Comparison of ENCODE assay signal across 8 cellular contexts in genomic region chr3:196638922-196639516, GRCh38. TPM values are rescaled to one million over a fixed set of nuclear protein-coding genes. Genes with fewer than 3 reads are reported as not detected.
DNase-seq lines count a peak whose midpoint lies in the region; ATAC-seq and TF ChIP-seq lines count a peak whose summit lies in the region.

No MANE protein-coding gene starts in this region.

- no peaks in the 10 kb centered on the region for H3K9me3 Mint-ChIP-seq in activated naive CD4-positive, alpha-beta T cell treated with anti-CD3 and anti-CD28 coated beads, Interleukin-2, amount 50 U/mL, for 24 hours

- no peak overlapping the region for H4K12ac ChIP-seq in trophoblast cell (ENCODE audit: low read depth, low read length)

- no peak overlapping the region for H3K18ac ChIP-seq in trophoblast cell (ENCODE audit: low read length)

- H3K79me1 ChIP-seq in trophoblast cell (ENCODE audit: low read length) = no peaks in the 10 kb centered on the region

- H3K4me1 ChIP-seq in PC-3 (ENCODE audit: insufficient read depth, low read length) (no peaks in the 10 kb centered on the region), trophoblast cell (ENCODE audit: control insufficient read depth in 1 of 2, insufficient read depth in 2 of 2, low read length in 2 of 2) (peaks cover 0 to 2% of the 10 kb centered on the region in 2 experiments)

- no peak for DNase-seq in activated naive CD4-positive, alpha-beta T cell (lab: John Stamatoyannopoulos, UW)
- no peak for DNase-seq in PC-3
- DNase-seq in trophoblast cell = no peak
- no peak for DNase-seq in activated effector memory CD4-positive, alpha-beta T cell treated with Interleukin-2 at 50 U/mL for 16 hours
- DNase-seq in NK-92 treated with Interleukin-12 subunit alpha and Interleukin-12 subunit beta, amount 100 ng/mL, for 24 hours (lab: John Stamatoyannopoulos, UW) = no peak

- no peaks in the 10 kb centered on the region for H4K20me1 ChIP-seq in PC-3 (ENCODE audit: low read length)

- no peak overlapping the region for H4K91ac ChIP-seq in trophoblast cell (ENCODE audit: low read depth, low read length)

- H3K4ac ChIP-seq in trophoblast cell (ENCODE audit: low read depth, low read length) = no peak overlapping the region

- peak overlapping the region; percentile 82 for H3K27ac Mint-ChIP-seq in activated naive CD4-positive, alpha-beta T cell treated with anti-CD3 and anti-CD28 coated beads, Interleukin-2, amount 50 U/mL, for 24 hours

- CTCF ChIA-PET in PC-3 (lab: Charles Lee) = no interaction called here

- TF ChIP-seq CTCF in PC-3 (conservative IDR thresholded peaks at IDR 0.05; ENCODE audit: low read depth, low read length) = no peak

- H2BK12ac ChIP-seq in trophoblast cell (ENCODE audit: low read length) = no peak overlapping the region

- H3K23ac ChIP-seq in trophoblast cell (ENCODE audit: low read length) = no peak overlapping the region

- ATAC-seq in PC-3 (peak; percentile 50), esophagus mucosa (peak; percentile 3), GM18511 (IDR thresholded peaks at IDR 0.05; ENCODE audit: unreplicated experiment) (no peak)

- no peaks in the 10 kb centered on the region for H3K9me2 ChIP-seq in PC-3 (replicated peaks; ENCODE audit: low read length)

- no peak overlapping the region for H3K14ac ChIP-seq in trophoblast cell (ENCODE audit: low read length)

- peak overlapping the region; percentile 24; the same call in 1 of the 2 replicates for H2AFZ ChIP-seq in PC-3 (ENCODE audit: low read length)
- H2AFZ ChIP-seq in trophoblast cell (ENCODE audit: insufficient read depth, low read length, poor library complexity) = no peak overlapping the region

- H2BK120ac ChIP-seq in trophoblast cell (ENCODE audit: insufficient read depth, low read length, poor library complexity) = no peak overlapping the region

- no peaks in the 10 kb centered on the region for H3K9me3 ChIP-seq in PC-3 (ENCODE audit: low read length)
- no peaks in the 10 kb centered on the region for H3K9me3 ChIP-seq in trophoblast cell (ENCODE audit: insufficient read depth, low read depth, low read length)

- intact Hi-C loops in PC-3 (cut with micrococcal nuclease) = no loop called here

- peak overlapping the region; percentile 60 for H3K4me3 Mint-ChIP-seq in activated naive CD4-positive, alpha-beta T cell treated with anti-CD3 and anti-CD28 coated beads, Interleukin-2, amount 50 U/mL, for 24 hours

- H2AK5ac ChIP-seq in trophoblast cell (ENCODE audit: low read length) = no peak overlapping the region

- H3K4me3 ChIP-seq in PC-3 (ENCODE audit: low read length) (no peak overlapping the region), trophoblast cell (ENCODE audit: low read depth, low read length) (no peak overlapping the region)

- H3K4me2 ChIP-seq in PC-3 (ENCODE audit: low read length) = peak overlapping the region; percentile 33; the same call in 1 of the 2 replicates
- H3K4me2 ChIP-seq in trophoblast cell (ENCODE audit: low read length) = peak overlapping the region; percentile 75

- no TSS peak for BruUV-seq in PC-3 (replicated peaks; lab: Mats Ljungman, UMichigan)

- H3K36me3 ChIP-seq in PC-3 (ENCODE audit: low read depth, low read length) = no peaks in the 10 kb centered on the region
- H3K36me3 ChIP-seq in trophoblast cell (ENCODE audit: control insufficient read depth in 1 of 2, insufficient read depth in 2 of 2, low read length in 2 of 2) = no peaks in the 10 kb centered on the region

- no peaks in the 10 kb centered on the region for H3K27me3 Mint-ChIP-seq in activated naive CD4-positive, alpha-beta T cell treated with anti-CD3 and anti-CD28 coated beads, Interleukin-2, amount 50 U/mL, for 24 hours

- H3K27me3 ChIP-seq in PC-3 (ENCODE audit: low read length) = peaks cover 18% of the 10 kb centered on the region
- H3K27me3 ChIP-seq in trophoblast cell (ENCODE audit: insufficient read depth, low read length) = peaks cover 13% of the 10 kb centered on the region

- POLR2A ChIA-PET in PC-3 (lab: Charles Lee; ENCODE audit: unreplicated experiment) = no interaction called here

- no peak overlapping the region for H4K8ac ChIP-seq in trophoblast cell (ENCODE audit: low read depth, low read length)

- H3K4me1 Mint-ChIP-seq in activated naive CD4-positive, alpha-beta T cell treated with anti-CD3 and anti-CD28 coated beads, Interleukin-2, amount 50 U/mL, for 24 hours = peaks cover 68% of the 10 kb centered on the region

- WGBS in trophoblast cell (ENCODE audit: extremely low coverage, insufficient coverage, insufficient read length) = no CpG with 5 or more reads among the region's 19 CpGs

- peaks cover 2% of the 10 kb centered on the region for H3K36me3 Mint-ChIP-seq in activated naive CD4-positive, alpha-beta T cell treated with anti-CD3 and anti-CD28 coated beads, Interleukin-2, amount 50 U/mL, for 24 hours

- H2BK5ac ChIP-seq in trophoblast cell (ENCODE audit: low read depth, low read length, poor library complexity) = no peak overlapping the region

- no peak overlapping the region for H3K27ac ChIP-seq in PC-3 (ENCODE audit: low read length)
- H3K27ac ChIP-seq in trophoblast cell (ENCODE audit: low read depth, low read length) = no peak overlapping the region

- H3K9ac ChIP-seq in PC-3 (ENCODE audit: low read length) = no peak overlapping the region
- H3K9ac ChIP-seq in trophoblast cell (ENCODE audit: low read length) = no peak overlapping the region

- H3K79me2 ChIP-seq in PC-3 (ENCODE audit: low read length) (no peaks in the 10 kb centered on the region), trophoblast cell (ENCODE audit: control insufficient read depth, insufficient read depth, low read length, poor library complexity) (no peaks in the 10 kb centered on the region)

- no peaks in the 10 kb centered on the region for H3F3A ChIP-seq in PC-3 (ENCODE audit: low read length, unreplicated experiment)

RNA-seq across cellular contexts. Expression of gene NRROS, which starts 0.5 kb away (rescaled TPM):
- total RNA-seq in PC-3 (2014; rRNA removed) = 0.07 and 0.29 TPM in 2 replicates
- 0.40 TPM for total RNA-seq in esophagus mucosa
- 0.01 TPM in 1 of 2 replicates, not detected in the other for polyA plus RNA-seq in trophoblast cell (2013)
